8 cellular contexts compared by ENCODE assay signal in genomic region chr2:160406591-160407392, GRCh38.
DNase-seq lines count a peak whose midpoint lies in the region; ATAC-seq, FAIRE-seq and TF ChIP-seq lines count a peak whose summit lies in the region.

No MANE protein-coding gene starts in this region.

- H3K27ac Mint-ChIP-seq in T-cell: peak overlapping the region; percentile 94 to 96
- peak overlapping the region; percentile 97 for H3K27ac Mint-ChIP-seq in astrocyte (ENCODE audit: unreplicated experiment)

- H3K27me3 Mint-ChIP-seq in T-cell (no peaks in the 10 kb centered on the region), astrocyte (ENCODE audit: low read depth, unreplicated experiment) (no peaks in the 10 kb centered on the region)

- peak; percentile 39 for FAIRE-seq in astrocyte (lab: Jason Lieb, UNC)

- H3K4me3 Mint-ChIP-seq in T-cell (peak overlapping the region; percentile 91 to 96 (median 92)), astrocyte (ENCODE audit: unreplicated experiment) (peak overlapping the region; percentile 96)

- ATAC-seq in GM21576 (IDR thresholded peaks at IDR 0.05; ENCODE audit: unreplicated experiment): peak; percentile 54
- peak; percentile 67 to 86 (median 68) for ATAC-seq in T-cell (replicated peaks in 1 of 4)

- CTCF ChIA-PET in T-cell (lab: Charles Lee): interaction anchor here (0.7 to 1.8 kb wide), 9 partner anchors 10 to 587 kb away, joined by 3 to 8 read pairs (median 3); no protein-coding TSS in a partner anchor

- H3K4me3 ChIP-seq in KMS-11 (IDR thresholded peaks at IDR 0.05; ENCODE audit: insufficient read depth, low read depth, low read length): peak overlapping the region; percentile 69
- H3K4me3 ChIP-seq in astrocyte (ENCODE audit: insufficient read depth, low read depth, low read length): peak overlapping the region; percentile 76
- peak overlapping the region; percentile 67; the same call in 1 of the 2 replicates for H3K4me3 ChIP-seq in iPS DF 6.9 (ENCODE audit: low read length)
- H3K4me3 ChIP-seq in skeletal muscle cell (ENCODE audit: low read depth, low read length): peak overlapping the region; percentile 77

- TF ChIP-seq CTCF in KMS-11 (conservative IDR thresholded peaks at IDR 0.05; ENCODE audit: low read depth, low read length): no peak
- TF ChIP-seq CTCF in astrocyte (IDR thresholded peaks at IDR 0.05; ENCODE audit: insufficient read depth, low read depth, low read length): no peak

- H3K4me1 Mint-ChIP-seq in T-cell (peaks cover 82 to 86% (median 84%) of the 10 kb centered on the region in 3 donors), astrocyte (ENCODE audit: low read depth, unreplicated experiment) (peaks cover 57% of the 10 kb centered on the region)

- DNase-seq in DMS 273 (lab: John Stamatoyannopoulos, UW; ENCODE audit: unreplicated experiment) (peak; percentile 73), T-cell (peak; percentile 55 to 91 (median 80)), astrocyte (ENCODE audit: low read depth) (peak; percentile 84), iPS DF 6.9 (ENCODE audit: low read depth, low spot score) (no peak), skeletal muscle cell (ENCODE audit: low read depth) (peak; percentile 33), hepatic stellate cell (ENCODE audit: low spot score) (no peak)

- H3K36me3 ChIP-seq in KMS-11 (ENCODE audit: insufficient read depth) (no peaks in the 10 kb centered on the region), astrocyte (ENCODE audit: insufficient read depth, low read length) (no peaks in the 10 kb centered on the region), iPS DF 6.9 (ENCODE audit: control insufficient read depth, insufficient read depth, low read length) (no peaks in the 10 kb centered on the region)

- POLR2A ChIA-PET in T-cell (lab: Charles Lee): interaction anchor here (0.6 to 1.1 kb wide), 6 partner anchors 8 to 91 kb away, joined by 3 to 7 read pairs (median 4); no protein-coding TSS in a partner anchor

- peaks cover 12% of the 10 kb centered on the region for H3K36me3 Mint-ChIP-seq in T-cell
- H3K36me3 Mint-ChIP-seq in astrocyte (ENCODE audit: low read depth, unreplicated experiment): peaks cover 1% of the 10 kb centered on the region

- H3K4me1 ChIP-seq in KMS-11 (ENCODE audit: low read depth, poor library complexity, severe bottlenecking) (peaks cover 19% of the 10 kb centered on the region), astrocyte (ENCODE audit: insufficient read depth, low read length) (peaks cover 48% of the 10 kb centered on the region), iPS DF 6.9 (ENCODE audit: control insufficient read depth, insufficient read depth, low read length) (peaks cover 2% of the 10 kb centered on the region; the same call in 1 of the 2 replicates)

- H3K9me3 ChIP-seq in astrocyte (ENCODE audit: insufficient read depth, low read depth, low read length) (no peaks in the 10 kb centered on the region), iPS DF 6.9 (ENCODE audit: control insufficient read depth, insufficient read depth, low read length) (no peaks in the 10 kb centered on the region)

- H3K4me2 ChIP-seq in KMS-11: peak overlapping the region; percentile 51
- peak overlapping the region; percentile 93 for H3K4me2 ChIP-seq in astrocyte (ENCODE audit: low read length)

- H3K9me3 Mint-ChIP-seq in T-cell (no peaks in the 10 kb centered on the region), astrocyte (ENCODE audit: unreplicated experiment) (no peaks in the 10 kb centered on the region)

- H3K27ac ChIP-seq in KMS-11: peak overlapping the region; percentile 51; the same call in 1 of the 2 replicates
- H3K27ac ChIP-seq in astrocyte (ENCODE audit: low read depth, low read length): peak overlapping the region; percentile 85
- no peak overlapping the region for H3K27ac ChIP-seq in iPS DF 6.9 (ENCODE audit: low read length)

- H2AFZ ChIP-seq in KMS-11 (ENCODE audit: low read depth): peak overlapping the region; percentile 67
- no peak overlapping the region for H2AFZ ChIP-seq in astrocyte (ENCODE audit: low read depth, low read length)

- H4K20me1 ChIP-seq in KMS-11 (ENCODE audit: insufficient read depth): no peaks in the 10 kb centered on the region
- H4K20me1 ChIP-seq in astrocyte (ENCODE audit: insufficient read depth, low read length): peaks cover 53% of the 10 kb centered on the region

- peak overlapping the region; percentile 61; the same call in 1 of the 2 replicates for H3K9ac ChIP-seq in KMS-11
- peak overlapping the region; percentile 90 for H3K9ac ChIP-seq in astrocyte (ENCODE audit: low read length)

- no CpG with 5 or more reads among the region's 39 CpGs for WGBS in iPS DF 6.9 (ENCODE audit: insufficient coverage, insufficient read length)

- H3K27me3 ChIP-seq in KMS-11 (ENCODE audit: insufficient read depth, low read depth): no peaks in the 10 kb centered on the region
- no peaks in the 10 kb centered on the region for H3K27me3 ChIP-seq in astrocyte (ENCODE audit: insufficient read depth, low read length)
- no peaks in the 10 kb centered on the region; the same call in 1 of the 2 replicates for H3K27me3 ChIP-seq in iPS DF 6.9 (ENCODE audit: control insufficient read depth, insufficient read depth, low read length)

- H3K79me2 ChIP-seq in KMS-11 (ENCODE audit: insufficient read depth, low read depth) (no peaks in the 10 kb centered on the region), astrocyte (ENCODE audit: insufficient read depth, low read length) (peaks cover 81% of the 10 kb centered on the region)

Comparison
In these comparisons a context has a peak if more than half of its experiments do, and no peak if none do; other contexts are left out.
1. DNase-seq: peak in DMS 273 (single experiment), T-cell (34 of 34), astrocyte (single experiment) and skeletal muscle cell (single experiment); none in iPS DF 6.9 (single experiment) and hepatic stellate cell (single experiment).
2. Peak in every context shown above with its lines, with median percentiles within 50 percentile points of each other: H3K4me3 ChIP-seq.